18 cellular contexts compared by ENCODE assay signal in the genomic region with DNA sequence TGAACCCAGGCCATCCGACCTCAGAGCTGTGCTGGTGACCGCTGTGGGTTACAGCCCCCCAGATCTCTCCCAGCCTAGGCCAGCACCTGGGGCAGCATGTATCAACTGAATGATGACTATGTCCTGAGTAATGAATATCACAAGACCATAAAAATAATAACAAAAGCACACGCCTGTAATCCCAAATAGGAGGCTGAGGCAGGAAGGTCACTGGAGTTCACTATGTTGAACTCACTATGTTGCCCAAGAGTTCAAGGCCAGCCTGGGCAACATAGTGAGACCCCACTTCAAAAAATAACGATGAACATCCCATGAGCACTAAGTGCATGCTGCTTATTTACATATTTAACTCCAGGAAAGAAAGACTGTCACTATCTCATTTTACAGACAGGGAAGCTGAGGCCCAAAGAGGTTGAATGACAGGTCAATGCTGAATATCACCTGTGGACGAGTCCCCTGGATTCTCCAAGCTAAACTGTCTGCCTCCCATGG.
DNase-seq lines count a peak whose midpoint lies in the region; ATAC-seq and TF ChIP-seq lines count a peak whose summit lies in the region.
"Had no signal": no experiment of that assay in that cellular context is flagged by ENCODE, and none has a peak within 500 bp of the region (broad histone marks: within the 10 kb centered on the region; RNA-seq: fewer than 3 reads in every experiment).

No MANE protein-coding gene starts in this region.

- H3K36me3 ChIP-seq in left ventricle myocardium inferior (peaks cover 4% of the 10 kb centered on the region), gastroesophageal sphincter (peaks cover 0 to 5% of the 10 kb centered on the region in 2 donors), stomach smooth muscle (ENCODE audit: control insufficient read depth in 2 of 2, insufficient read depth in 2 of 2, low read length in 2 of 2) (peaks cover 0 to 5% of the 10 kb centered on the region in 2 donors)

- TF ChIP-seq CTCF in left ventricle myocardium inferior (IDR thresholded peaks at IDR 0.05; ENCODE audit: borderline replicate concordance): no peak
- no peak for TF ChIP-seq CTCF in gastroesophageal sphincter (IDR thresholded peaks at IDR 0.05)

- H3K36me3 Mint-ChIP-seq in T-helper 17 cell (ENCODE audit: low read depth): peaks cover 24% of the 10 kb centered on the region

- DNase-seq in left ventricle myocardium inferior: no peak
- DNase-seq in cardiac septum (ENCODE audit: low spot score): no peak
- no peak for DNase-seq in T-helper 17 cell
- no peak for DNase-seq in Kasumi-1 (lab: John Stamatoyannopoulos, UW)
- DNase-seq in GF-D8 (lab: John Stamatoyannopoulos, UW): no peak
- no peak for DNase-seq in NCI-H526 treated with DMSO at 0.1 percent for 48 hours (lab: John Stamatoyannopoulos, UW)
- DNase-seq: activated CD4-positive, alpha-beta T cell treated with anti-CD3 and anti-CD28 coated beads for 48 hours; activated naive CD4-positive, alpha-beta T cell treated with anti-CD3 and anti-CD28 coated beads for 36 hours; H9; IMR-90; kidney glomerular epithelial cell; NCI-H2029 treated with DMSO at 0.1 percent for 48 hours; nephron progenitor cell; stimulated activated CD4-positive, alpha-beta T cell treated with anti-CD3 and anti-CD28 coated beads, Interleukin-15, amount 100 ng/mL, for 24 hours had no signal

- H3K4me1 ChIP-seq in left ventricle myocardium inferior: peaks cover 51% of the 10 kb centered on the region
- H3K4me1 ChIP-seq in gastroesophageal sphincter: peaks cover 4 to 54% (median 31%) of the 10 kb centered on the region in 3 donors
- peaks cover 48% of the 10 kb centered on the region for H3K4me1 ChIP-seq in stomach smooth muscle (ENCODE audit: control insufficient read depth, insufficient read depth, low read length)

- TF ChIP-seq POLR2A in gastroesophageal sphincter (IDR thresholded peaks at IDR 0.05): no peak

- no peaks in the 10 kb centered on the region for H3K27me3 Mint-ChIP-seq in T-helper 17 cell
- H3K27me3 Mint-ChIP-seq: progenitor cell of endocrine pancreas had no signal

- no peak overlapping the region for H3K4me3 ChIP-seq in left ventricle myocardium inferior
- no peak overlapping the region for H3K4me3 ChIP-seq in gastroesophageal sphincter
- H3K4me3 ChIP-seq in stomach smooth muscle (ENCODE audit: low read length in 2 of 2): no peak overlapping the region
- H3K4me3 ChIP-seq: suprapubic skin had no signal

- peak overlapping the region; percentile 39 for H3K27ac ChIP-seq in left ventricle myocardium inferior (replicated peaks)
- H3K27ac ChIP-seq in gastroesophageal sphincter: peak overlapping the region in 3 of 4 donors; percentile 71 to 81 (median 73)
- H3K27ac ChIP-seq in stomach smooth muscle (ENCODE audit: low read length): peak overlapping the region; percentile 18
- H3K27ac ChIP-seq: suprapubic skin had no signal

- peaks cover 31% of the 10 kb centered on the region for H3K4me1 Mint-ChIP-seq in T-helper 17 cell

- ATAC-seq in T-helper 17 cell: no peak
- no peak for ATAC-seq in gastroesophageal sphincter

- no peak for TF ChIP-seq EP300 in gastroesophageal sphincter (IDR thresholded peaks at IDR 0.05)

- 72 to 80% methylated on average over 1 to 4 of the region's 5 CpGs for WGBS in gastroesophageal sphincter (ENCODE audit: low coverage in 1 of 2), 2 donors

- intact Hi-C loops in left ventricle myocardium inferior (cut with micrococcal nuclease) (no loop called here), cardiac septum (cut with DNase I) (no loop called here)

- H3K27ac Mint-ChIP-seq in T-helper 17 cell: peak overlapping the region; percentile 74
- H3K27ac Mint-ChIP-seq: activated naive CD4-positive, alpha-beta T cell treated with anti-CD3 and anti-CD28 coated beads for 36 hours; H9; nephron progenitor cell; progenitor cell of endocrine pancreas had no signal

- H3K9me3 ChIP-seq in left ventricle myocardium inferior (replicated peaks) (no peaks in the 10 kb centered on the region), T-helper 17 cell (ENCODE audit: control insufficient read depth, low read length, poor library complexity, severe bottlenecking) (no peaks in the 10 kb centered on the region), gastroesophageal sphincter (no peaks in the 10 kb centered on the region), stomach smooth muscle (ENCODE audit: control insufficient read depth in 2 of 2, low read length in 2 of 2) (no peaks in the 10 kb centered on the region)
- H3K9me3 ChIP-seq: suprapubic skin had no signal

- H3K4me3 Mint-ChIP-seq in T-helper 17 cell: no peak overlapping the region
- H3K4me3 Mint-ChIP-seq: activated naive CD4-positive, alpha-beta T cell treated with anti-CD3 and anti-CD28 coated beads for 36 hours; H9; nephron progenitor cell had no signal

- H3K27me3 ChIP-seq in left ventricle myocardium inferior (ENCODE audit: low read depth) (no peaks in the 10 kb centered on the region), gastroesophageal sphincter (no peaks in the 10 kb centered on the region), stomach smooth muscle (ENCODE audit: control insufficient read depth in 1 of 2, insufficient read depth in 2 of 2, low read length in 2 of 2) (no peaks in the 10 kb centered on the region)
- H3K27me3 ChIP-seq: suprapubic skin had no signal

- H3K9ac ChIP-seq in stomach smooth muscle (ENCODE audit: low read length in 2 of 2): no peak overlapping the region

Comparison
In these comparisons a context has a peak if more than half of its experiments do, and no peak if none do; other contexts are left out.
1. H3K27ac ChIP-seq: peak in every context shown above with its lines; median percentile 73 in gastroesophageal sphincter; 39 in left ventricle myocardium inferior; 18 in stomach smooth muscle.